Comparison of ENCODE assay signal across 1 cellular context in the genomic region with DNA sequence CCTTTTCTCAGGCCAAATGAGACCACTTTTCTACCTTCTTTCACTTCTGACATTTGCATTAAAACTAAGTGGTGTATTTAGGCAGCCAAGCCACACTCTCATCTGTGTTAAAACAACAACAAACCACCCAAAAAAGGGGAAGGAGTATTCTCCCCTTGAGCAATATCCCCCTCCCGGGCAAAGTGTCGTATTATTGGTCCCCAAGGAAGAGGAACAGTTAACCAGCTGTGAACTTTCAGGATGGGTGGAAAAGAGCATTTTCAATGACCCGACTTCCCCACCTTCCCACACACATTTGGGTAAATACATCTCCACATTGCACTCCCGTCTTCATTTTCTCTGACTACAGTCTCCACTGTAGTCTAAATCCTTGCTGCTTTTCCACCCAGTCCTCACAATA.
TF ChIP-seq lines count a peak whose summit lies in the region.

No MANE protein-coding gene starts in this region.

TF ChIP-seq in IMR-90, 13 proteins besides CTCF, POLR2A, EP300 and RAD21:
- TF ChIP-seq RFX5 (IDR thresholded peaks at IDR 0.05; ENCODE audit: low read depth, low read length) (no peak), RCOR1 (IDR thresholded peaks at IDR 0.05; ENCODE audit: insufficient replicate concordance, low read length) (no peak), SMC3 (IDR thresholded peaks at IDR 0.05; ENCODE audit: low read depth, low read length) (no peak), ELK1 (IDR thresholded peaks at IDR 0.05; ENCODE audit: borderline replicate concordance, low read depth, low read length) (no peak), FOS (IDR thresholded peaks at IDR 0.05; ENCODE audit: low read depth, low read length) (no peak), CEBPB (IDR thresholded peaks at IDR 0.05; ENCODE audit: low read depth, low read length) (no peak), BHLHE40 (IDR thresholded peaks at IDR 0.05; ENCODE audit: low read depth, low read length) (no peak), MAFK (IDR thresholded peaks at IDR 0.05; ENCODE audit: low read depth, low read length) (no peak), NFE2L2 (IDR thresholded peaks at IDR 0.05; ENCODE audit: low read depth, low read length) (no peak), CHD1 (IDR thresholded peaks at IDR 0.05; ENCODE audit: low read depth, low read length) (no peak), MAZ (IDR thresholded peaks at IDR 0.05; ENCODE audit: borderline replicate concordance, low read depth, low read length) (no peak)
